Comparison of ENCODE assay signal across 8 cellular contexts in genomic region chr10:90858489-90858968, GRCh38. TPM values are rescaled to one million over a fixed set of nuclear protein-coding genes. Genes with fewer than 3 reads are reported as not detected.
DNase-seq lines count a peak whose midpoint lies in the region; ATAC-seq and TF ChIP-seq lines count a peak whose summit lies in the region.

No MANE protein-coding gene starts in this region.

- POLR2A ChIA-PET in CD8-positive, alpha-beta T cell (lab: Charles Lee): no interaction called here
- POLR2A ChIA-PET in Panc1 (lab: Charles Lee): no interaction called here

- no peaks in the 10 kb centered on the region for H3K9me3 Mint-ChIP-seq in CD8-positive, alpha-beta T cell
- no peaks in the 10 kb centered on the region for H3K9me3 Mint-ChIP-seq in osteocyte (ENCODE audit: unreplicated experiment)

- no peaks in the 10 kb centered on the region for H3K9me3 ChIP-seq in CD8-positive, alpha-beta T cell (ENCODE audit: low read length)
- no peaks in the 10 kb centered on the region for H3K9me3 ChIP-seq in Panc1 (ENCODE audit: control insufficient read depth, insufficient read depth, low read depth, low read length)
- H3K9me3 ChIP-seq in esophagus squamous epithelium: no peaks in the 10 kb centered on the region

- CTCF ChIA-PET in CD8-positive, alpha-beta T cell (lab: Charles Lee): interaction anchor here (1.0 to 5.0 kb wide), 2 partner anchors 13 kb away, joined by 5 to 22 read pairs; partner anchors contain the start of gene RPP30
- CTCF ChIA-PET in Panc1 (lab: Charles Lee): interaction anchor here (0.6 to 1.0 kb wide), 2 partner anchors 13 to 238 kb away, joined by 3 read pairs; partner anchors contain the start of gene RPP30

- no peaks in the 10 kb centered on the region for H3K36me3 ChIP-seq in CD8-positive, alpha-beta T cell (ENCODE audit: insufficient read depth, low read length)
- H3K36me3 ChIP-seq in Panc1 (ENCODE audit: control insufficient read depth, insufficient read depth, low read length) (peaks cover 7% of the 10 kb centered on the region; the same call in 1 of the 2 replicates), esophagus squamous epithelium (no peaks in the 10 kb centered on the region)

- ATAC-seq in CD8-positive, alpha-beta T cell: no peak
- ATAC-seq in Panc1: no peak
- ATAC-seq in GM21529 (IDR thresholded peaks at IDR 0.05; ENCODE audit: unreplicated experiment): no peak

- no peak for TF ChIP-seq CTCF in CD8-positive, alpha-beta T cell (IDR thresholded peaks at IDR 0.05)
- TF ChIP-seq CTCF in Panc1 (IDR thresholded peaks at IDR 0.05): no peak
- no peak for TF ChIP-seq CTCF in esophagus squamous epithelium (IDR thresholded peaks at IDR 0.05)
- no peak for TF ChIP-seq CTCF in osteocyte (IDR thresholded peaks at IDR 0.05)

- peak overlapping the region; percentile 87 for H3K4me3 Mint-ChIP-seq in CD8-positive, alpha-beta T cell
- H3K4me3 Mint-ChIP-seq in osteocyte (ENCODE audit: unreplicated experiment): peak overlapping the region; percentile 79

- in situ Hi-C loops in Panc1 (cut with HindIII; ENCODE audit: low pct_unique_long_range_greater_than_20kb, low sequenced_read_pairs): no loop called here

- H3K27me3 ChIP-seq in CD8-positive, alpha-beta T cell (ENCODE audit: insufficient read depth, low read length): peaks cover 22% of the 10 kb centered on the region
- H3K27me3 ChIP-seq in Panc1 (ENCODE audit: control insufficient read depth, insufficient read depth, low read length) (peaks cover 40% of the 10 kb centered on the region), esophagus squamous epithelium (peaks cover 0 to 45% (median 0%) of the 10 kb centered on the region in 4 donors)

- H3K4me3 ChIP-seq in CD8-positive, alpha-beta T cell (ENCODE audit: low read depth, low read length): peak overlapping the region; percentile 49
- H3K4me3 ChIP-seq in Panc1 (ENCODE audit: low read depth in 2 of 2, low read length in 2 of 2): peak overlapping the region; percentile 52 to 53
- H3K4me3 ChIP-seq in esophagus squamous epithelium: peak overlapping the region; percentile 54 to 86 (median 68)

- H3K4me1 ChIP-seq in CD8-positive, alpha-beta T cell (ENCODE audit: insufficient read depth, low read length): peaks cover 9% of the 10 kb centered on the region
- H3K4me1 ChIP-seq in Panc1 (ENCODE audit: control insufficient read depth, insufficient read depth, low read length) (no peaks in the 10 kb centered on the region; the same call in 1 of the 2 replicates), esophagus squamous epithelium (peaks cover 5 to 20% (median 7%) of the 10 kb centered on the region in 3 donors)

- H3K27ac Mint-ChIP-seq in CD8-positive, alpha-beta T cell: peak overlapping the region; percentile 30
- H3K27ac Mint-ChIP-seq in osteocyte (ENCODE audit: unreplicated experiment): peak overlapping the region; percentile 75

- TF ChIP-seq POLR2A in esophagus squamous epithelium (IDR thresholded peaks at IDR 0.05): no peak

- no peak overlapping the region for H3K27ac ChIP-seq in CD8-positive, alpha-beta T cell (ENCODE audit: low read depth, low read length)
- no peak overlapping the region for H3K27ac ChIP-seq in Panc1 (ENCODE audit: low read length)
- peak overlapping the region in 2 of 4 donors; percentile 63 to 76 for H3K27ac ChIP-seq in esophagus squamous epithelium

- no TSS peak for BruUV-seq in Panc1 (replicated peaks; lab: Mats Ljungman, UMichigan)

- peaks cover 8% of the 10 kb centered on the region for H3K4me1 Mint-ChIP-seq in CD8-positive, alpha-beta T cell (ENCODE audit: low read depth)
- peaks cover 26% of the 10 kb centered on the region for H3K4me1 Mint-ChIP-seq in osteocyte (ENCODE audit: unreplicated experiment)

- intact Hi-C loops in CD8-positive, alpha-beta T cell (cut with DNase I, micrococcal nuclease): loop anchor here in 1 of 2 experiments (10.0 kb wide), 1 partner anchor 1444 kb away; the partner anchor contains the start of gene IFIT5
- intact Hi-C loops in Panc1 (cut with micrococcal nuclease; ENCODE audit: unreplicated experiment): no loop called here
- intact Hi-C loops in esophagus squamous epithelium (cut with DNase I): no loop called here

- no peak for DNase-seq in CD8-positive, alpha-beta T cell
- DNase-seq in Panc1 (ENCODE audit: low read depth, low spot score): no peak
- no peak for DNase-seq in esophagus squamous epithelium (lab: John Stamatoyannopoulos, UW)
- DNase-seq in osteocyte (ENCODE audit: extremely low spot score, unreplicated experiment): no peak
- no peak for DNase-seq in NCI-H1417 (lab: John Stamatoyannopoulos, UW)
- no peak for DNase-seq in NCI-H345 treated with DMSO at 0.1 percent for 48 hours (lab: John Stamatoyannopoulos, UW; ENCODE audit: unreplicated experiment)
- DNase-seq in activated CD4-positive, alpha-beta T cell treated with anti-CD3 and anti-CD28 coated beads for 1 hour: no peak

- peaks cover 51% of the 10 kb centered on the region for H3K27me3 Mint-ChIP-seq in CD8-positive, alpha-beta T cell (ENCODE audit: low read depth)
- peaks cover 8% of the 10 kb centered on the region for H3K27me3 Mint-ChIP-seq in osteocyte (ENCODE audit: unreplicated experiment)

- H3K36me3 Mint-ChIP-seq in CD8-positive, alpha-beta T cell: no peaks in the 10 kb centered on the region
- H3K36me3 Mint-ChIP-seq in osteocyte (ENCODE audit: unreplicated experiment): no peaks in the 10 kb centered on the region

- 40 to 43% methylated on average over 9 of the region's 9 CpGs for WGBS in esophagus squamous epithelium, 2 donors

RNA-seq across cellular contexts. Expression of gene HTR7, which starts 0.7 kb away (rescaled TPM):
- not detected for total RNA-seq in CD8-positive, alpha-beta T cell
- total RNA-seq in Panc1 (2021; ENCODE audit: unreplicated experiment): 0.33 TPM
- polyA plus RNA-seq in Panc1 (2012; ENCODE audit: insufficient read length): not detected
- 1 to 10 TPM in 2 of 4 donors, under 1 TPM in 2; 0.53 to 2.7 (median 1.2) TPM for total RNA-seq in esophagus squamous epithelium
- total RNA-seq in osteocyte: 0.24 and 0.26 TPM in 2 replicates

RNA-seq across cellular contexts. Expression of gene RPP30, which starts 13.2 kb away (rescaled TPM):
- 10 to 100 TPM; 29.7 TPM for total RNA-seq in CD8-positive, alpha-beta T cell
- total RNA-seq in Panc1 (2021; ENCODE audit: unreplicated experiment) (59.0 TPM), esophagus squamous epithelium (10 to 100 TPM; 13.6 to 31.4 (median 22.9) TPM), osteocyte (31.8 and 32.8 TPM in 2 replicates)
- 32.6 TPM for polyA plus RNA-seq in Panc1 (2012; ENCODE audit: insufficient read length)
